26 cellular contexts compared by ENCODE assay signal in the genomic region with DNA sequence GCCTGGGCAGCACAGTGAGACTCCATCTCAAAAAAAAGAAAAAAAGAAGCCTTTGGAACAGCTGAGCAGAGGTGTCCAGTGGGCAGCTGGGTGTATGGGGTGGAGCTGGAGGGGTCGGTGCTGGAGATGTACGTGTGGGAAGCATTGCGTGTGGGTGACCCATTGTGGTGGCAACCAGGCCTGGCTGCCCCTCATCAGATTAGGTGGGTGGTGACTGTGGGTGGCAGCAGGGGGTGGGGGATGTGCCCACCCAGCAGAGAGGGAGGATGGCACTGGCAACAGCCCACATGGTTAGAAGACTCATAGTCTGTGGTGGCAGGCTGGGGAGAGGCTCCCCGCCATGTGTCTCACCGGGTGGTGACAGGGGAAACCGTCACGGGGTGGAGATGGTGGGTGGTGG.
"Had no signal": no experiment of that assay in that cellular context is flagged by ENCODE, and none has a peak within 500 bp of the region (broad histone marks: within the 10 kb centered on the region; RNA-seq: fewer than 3 reads in every experiment).

No MANE protein-coding gene starts in this region.

- H3K4me3 Mint-ChIP-seq: activated CD4-positive, alpha-beta T cell treated with anti-CD3 and anti-CD28 coated beads, Interleukin-2, amount 10 ng/mL, durations not matched to agents 24 days and 14 days; activated naive CD4-positive, alpha-beta T cell treated with anti-CD3 and anti-CD28 coated beads for 36 hours; T-helper 1 cell treated with Interleukin-12 subunit alpha and Interleukin-12 subunit beta and Interleukin-4 antibody, amounts not matched to agents 30 μg/mL and 1 μg/mL, for 36 hours; T-helper 2 cell treated with Interferon-gamma antibody and Interleukin-4, amounts not matched to agents 5 μg/mL and 100 μg/mL, for 36 hours had no signal

- H3K4me1 ChIP-seq: adrenal gland, body of pancreas, breast epithelium, SJSA1 had no signal

- H3K4me2 ChIP-seq: SK-N-SH had no signal

- H3K27ac Mint-ChIP-seq: activated CD4-positive, alpha-beta T cell treated with anti-CD3 and anti-CD28 coated beads, Interleukin-2, amount 10 ng/mL, durations not matched to agents 24 days and 14 days; activated naive CD4-positive, alpha-beta T cell treated with anti-CD3 and anti-CD28 coated beads for 36 hours; activated T-helper 2 cell treated with anti-CD3 and anti-CD28 coated beads, Interferon-gamma antibody, Interleukin-2, Interleukin-4, amounts not matched to agents 10 μg/mL and 5 μg/mL and 100 μg/mL, durations not matched to agents 14 hours and 24 hours and 36 hours; T-helper 1 cell treated with Interleukin-12 subunit alpha and Interleukin-12 subunit beta and Interleukin-4 antibody, amounts not matched to agents 30 μg/mL and 1 μg/mL, for 36 hours; T-helper 2 cell treated with Interferon-gamma antibody and Interleukin-4, amounts not matched to agents 5 μg/mL and 100 μg/mL, for 36 hours had no signal

- H3K4me3 ChIP-seq: adrenal gland, body of pancreas, breast epithelium, MG63, SJSA1 had no signal

- H3K36me3 Mint-ChIP-seq: activated naive CD4-positive, alpha-beta T cell treated with anti-CD3 and anti-CD28 coated beads, Interleukin-2, amount 50 U/mL, for 72 hours had no signal

- H3K4me1 Mint-ChIP-seq: activated CD4-positive, alpha-beta T cell treated with anti-CD3 and anti-CD28 coated beads, Interleukin-2, amount 10 ng/mL, durations not matched to agents 24 days and 14 days had no signal

- H3K27me3 ChIP-seq: adrenal gland, body of pancreas, breast epithelium, MG63 had no signal

- DNase-seq: activated CD4-positive, alpha-beta T cell treated with anti-CD3 and anti-CD28 coated beads, Interleukin-2, amount 10 ng/mL, durations not matched to agents 24 days and 14 days; activated CD4-positive, alpha-beta T cell treated with anti-CD3 and anti-CD28 coated beads, Interleukin-2, amount 50 U/mL, for 4 hours; activated CD8-positive, alpha-beta memory T cell treated with anti-CD3 and anti-CD28 coated beads, Interleukin-2, amount 50 U/mL, for 4 hours; activated gamma-delta T cell treated with Interleukin-2 at 50 U/mL for 16 hours; activated naive CD4-positive, alpha-beta T cell treated with anti-CD3 and anti-CD28 coated beads for 36 hours; activated T-cell treated with anti-CD3 and anti-CD28 coated beads, Interleukin-2, amount 50 U/mL, for 48 hours; adrenal gland; body of pancreas; Karpas-422; MG63; NCI-H1048; NCI-H1105 treated with DMSO at 0.1 percent for 48 hours; NCI-H1436 treated with DMSO at 0.1 percent for 48 hours; NCI-H1694 treated with DMSO at 0.1 percent for 48 hours; NCI-H2029; NCI-H345; NCI-H524 treated with DMSO at 0.1 percent for 48 hours; SHP77 treated with DMSO at 0.1 percent for 48 hours; SK-N-SH had no signal

- H3K9me3 ChIP-seq: adrenal gland, body of pancreas, breast epithelium, MG63, SJSA1, SK-N-SH had no signal

- H3K27ac ChIP-seq: adrenal gland, body of pancreas, breast epithelium, SJSA1 had no signal

- ATAC-seq: activated naive CD4-positive, alpha-beta T cell treated with anti-CD3 and anti-CD28 coated beads, Interleukin-2, amount 50 U/mL, for 72 hours; body of pancreas; Panc1 had no signal

- H3K9me3 Mint-ChIP-seq: activated CD4-positive, alpha-beta T cell treated with anti-CD3 and anti-CD28 coated beads, Interleukin-2, amount 10 ng/mL, durations not matched to agents 24 days and 14 days; activated naive CD4-positive, alpha-beta T cell treated with anti-CD3 and anti-CD28 coated beads for 36 hours; activated naive CD4-positive, alpha-beta T cell treated with anti-CD3 and anti-CD28 coated beads, Interleukin-2, amount 50 U/mL, for 72 hours; activated T-helper 2 cell treated with anti-CD3 and anti-CD28 coated beads, Interferon-gamma antibody, Interleukin-2, Interleukin-4, amounts not matched to agents 10 μg/mL and 5 μg/mL and 100 μg/mL, durations not matched to agents 14 hours and 24 hours and 36 hours; T-helper 1 cell treated with Interleukin-12 subunit alpha and Interleukin-12 subunit beta and Interleukin-4 antibody, amounts not matched to agents 30 μg/mL and 1 μg/mL, for 36 hours; T-helper 2 cell treated with Interferon-gamma antibody and Interleukin-4, amounts not matched to agents 5 μg/mL and 100 μg/mL, for 36 hours had no signal

- H3K36me3 ChIP-seq: breast epithelium, MG63, SJSA1 had no signal
